In genomic region chr1:9824702-9825089, GRCh38 we compare ENCODE assay signal across 1 cellular context.
TF ChIP-seq lines count a peak whose summit lies in the region.

No MANE protein-coding gene starts in this region.

TF ChIP-seq in HCT116, 20 proteins besides CTCF, POLR2A, EP300 and RAD21 (continued from another document):
- TF ChIP-seq, protein P1, sequence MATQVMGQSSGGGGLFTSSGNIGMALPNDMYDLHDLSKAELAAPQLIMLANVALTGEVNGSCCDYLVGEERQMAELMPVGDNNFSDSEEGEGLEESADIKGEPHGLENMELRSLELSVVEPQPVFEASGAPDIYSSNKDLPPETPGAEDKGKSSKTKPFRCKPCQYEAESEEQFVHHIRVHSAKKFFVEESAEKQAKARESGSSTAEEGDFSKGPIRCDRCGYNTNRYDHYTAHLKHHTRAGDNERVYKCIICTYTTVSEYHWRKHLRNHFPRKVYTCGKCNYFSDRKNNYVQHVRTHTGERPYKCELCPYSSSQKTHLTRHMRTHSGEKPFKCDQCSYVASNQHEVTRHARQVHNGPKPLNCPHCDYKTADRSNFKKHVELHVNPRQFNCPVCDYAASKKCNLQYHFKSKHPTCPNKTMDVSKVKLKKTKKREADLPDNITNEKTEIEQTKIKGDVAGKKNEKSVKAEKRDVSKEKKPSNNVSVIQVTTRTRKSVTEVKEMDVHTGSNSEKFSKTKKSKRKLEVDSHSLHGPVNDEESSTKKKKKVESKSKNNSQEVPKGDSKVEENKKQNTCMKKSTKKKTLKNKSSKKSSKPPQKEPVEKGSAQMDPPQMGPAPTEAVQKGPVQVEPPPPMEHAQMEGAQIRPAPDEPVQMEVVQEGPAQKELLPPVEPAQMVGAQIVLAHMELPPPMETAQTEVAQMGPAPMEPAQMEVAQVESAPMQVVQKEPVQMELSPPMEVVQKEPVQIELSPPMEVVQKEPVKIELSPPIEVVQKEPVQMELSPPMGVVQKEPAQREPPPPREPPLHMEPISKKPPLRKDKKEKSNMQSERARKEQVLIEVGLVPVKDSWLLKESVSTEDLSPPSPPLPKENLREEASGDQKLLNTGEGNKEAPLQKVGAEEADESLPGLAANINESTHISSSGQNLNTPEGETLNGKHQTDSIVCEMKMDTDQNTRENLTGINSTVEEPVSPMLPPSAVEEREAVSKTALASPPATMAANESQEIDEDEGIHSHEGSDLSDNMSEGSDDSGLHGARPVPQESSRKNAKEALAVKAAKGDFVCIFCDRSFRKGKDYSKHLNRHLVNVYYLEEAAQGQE (IDR thresholded peaks at IDR 0.05; ENCODE audit: low read depth): no peak
- TF ChIP-seq CBX3 (IDR thresholded peaks at IDR 0.05; ENCODE audit: low read depth) (no peak), CEBPB (IDR thresholded peaks at IDR 0.05; ENCODE audit: low read depth) (no peak), ZNF274 (IDR thresholded peaks at IDR 0.05; ENCODE audit: low read depth, low read length) (no peak), EGR1 (IDR thresholded peaks at IDR 0.05; ENCODE audit: low read depth) (no peak)
